ENCODE assay signal across 10 cellular contexts in genomic region chr10:89653410-89653828, GRCh38. TPM values are rescaled to one million over a fixed set of nuclear protein-coding genes. Genes with fewer than 3 reads are reported as not detected.
A peak's percentile ranks its signal among the peaks of the same experiment; 100 is the strongest.
DNase-seq lines count a peak whose midpoint lies in the region; ATAC-seq and TF ChIP-seq lines count a peak whose summit lies in the region.
"Had no signal": no experiment of that assay in that cellular context is flagged by ENCODE, and none has a peak within 500 bp of the region (broad histone marks: within the 10 kb centered on the region; RNA-seq: fewer than 3 reads in every experiment).

No MANE protein-coding gene starts in this region.

- H4K20me1 ChIP-seq in SU-DHL-6 (ENCODE audit: low read depth, low read length), result no peaks in the 10 kb centered on the region

- H3K36me3 ChIP-seq in SU-DHL-6 (ENCODE audit: low read length), result no peaks in the 10 kb centered on the region
- no peaks in the 10 kb centered on the region for H3K36me3 ChIP-seq in body of pancreas (replicated peaks in 1 of 2; ENCODE audit: insufficient read depth in 1 of 2, low read depth in 2 of 2)

- BruUV-seq in Calu3 (replicated peaks; lab: Mats Ljungman, UMichigan), result no TSS peak

- DNase-seq in Calu3, result peak; percentile 62
- DNase-seq in medulla oblongata (ENCODE audit: extremely low spot score), result no peak
- no peak for DNase-seq in body of pancreas
- no peak for DNase-seq in cerebellar cortex (ENCODE audit: low spot score)
- DNase-seq in cardiac septum (ENCODE audit: low spot score), result no peak
- DNase-seq: H7 had no signal

- peak overlapping the region; percentile 52 for H3K4me3 Mint-ChIP-seq in Calu3 (ENCODE audit: low read depth, unreplicated experiment)

- no peak for TF ChIP-seq POLR2A in body of pancreas (IDR thresholded peaks at IDR 0.05)

- H3K27me3 ChIP-seq in SU-DHL-6 (ENCODE audit: low read length) (no peaks in the 10 kb centered on the region), body of pancreas (no peaks in the 10 kb centered on the region)

- H3K27ac Mint-ChIP-seq in Calu3 (ENCODE audit: unreplicated experiment), result peak overlapping the region; percentile 48

- no peaks in the 10 kb centered on the region for H3K79me2 ChIP-seq in SU-DHL-6 (ENCODE audit: insufficient read depth, low read length)

- peak overlapping the region; percentile 42 for H3K4me2 ChIP-seq in SU-DHL-6 (ENCODE audit: low read depth, low read length, poor library complexity, severe bottlenecking)

- intact Hi-C loops in Calu3 (cut with micrococcal nuclease; ENCODE audit: unreplicated experiment) (loop anchor here (2.0 kb wide), 1 partner anchor 47 kb away; the partner anchor contains the start of gene KIF20B), body of pancreas (cut with DNase I) (no loop called here), cardiac septum (cut with DNase I) (no loop called here)

- no peaks in the 10 kb centered on the region for H3K4me1 ChIP-seq in body of pancreas

- CTCF ChIA-PET in Calu3 (lab: Charles Lee), result no interaction called here

- H2AFZ ChIP-seq in SU-DHL-6 (ENCODE audit: low read depth, low read length, severe bottlenecking), result no peak overlapping the region

- H3K27ac ChIP-seq in SU-DHL-6 (ENCODE audit: low read depth, low read length) (peak overlapping the region; percentile 53), body of pancreas (no peak overlapping the region)

- peak overlapping the region; percentile 4; the same call in 1 of the 2 replicates for H3K9ac ChIP-seq in SU-DHL-6 (ENCODE audit: low read length)

- peak; percentile 51 for ATAC-seq in GM19372 (IDR thresholded peaks at IDR 0.05; ENCODE audit: low read depth, unreplicated experiment)
- ATAC-seq in HG03060 (IDR thresholded peaks at IDR 0.05; ENCODE audit: low read depth, unreplicated experiment), result peak; percentile 81
- ATAC-seq in body of pancreas, result no peak
- ATAC-seq: activated CD4-positive, CD25-positive, alpha-beta regulatory T cell treated with anti-CD3 and anti-CD28 coated beads, Interleukin-2, amount 50 U/mL, for 24 hours had no signal

- H3K9me3 Mint-ChIP-seq in Calu3 (ENCODE audit: low read depth, unreplicated experiment), result peaks cover 7% of the 10 kb centered on the region

- TF ChIP-seq CTCF in Calu3 (IDR thresholded peaks at IDR 0.05; ENCODE audit: unreplicated experiment) (no peak), SU-DHL-6 (IDR thresholded peaks at IDR 0.05; ENCODE audit: insufficient read depth, low read length, poor library complexity, severe bottlenecking) (no peak), body of pancreas (IDR thresholded peaks at IDR 0.05) (no peak)

- no peaks in the 10 kb centered on the region for H3K27me3 Mint-ChIP-seq in Calu3 (ENCODE audit: unreplicated experiment)

- 71 to 74% methylated on average over 6 of the region's 6 CpGs for WGBS in body of pancreas, 2 donors

- H3K9me2 ChIP-seq in SU-DHL-6 (replicated peaks; ENCODE audit: insufficient read depth, low read length), result no peaks in the 10 kb centered on the region

- H3K9me3 ChIP-seq in SU-DHL-6 (ENCODE audit: insufficient read depth, low read length) (peaks cover 7% of the 10 kb centered on the region; the same call in 1 of the 2 replicates), body of pancreas (no peaks in the 10 kb centered on the region)

- peaks cover 16% of the 10 kb centered on the region for H3K4me1 Mint-ChIP-seq in Calu3 (ENCODE audit: low read depth, unreplicated experiment)

- H3K36me3 Mint-ChIP-seq in Calu3 (ENCODE audit: insufficient read depth, unreplicated experiment), result no peaks in the 10 kb centered on the region

- peak overlapping the region; percentile 11 for H3K4me3 ChIP-seq in SU-DHL-6 (ENCODE audit: insufficient read depth, low read length, poor library complexity, severe bottlenecking)
- no peak overlapping the region for H3K4me3 ChIP-seq in body of pancreas

- H3F3A ChIP-seq in SU-DHL-6 (ENCODE audit: insufficient read depth), result peaks cover 3% of the 10 kb centered on the region; the same call in 1 of the 2 replicates

RNA-seq across cellular contexts. Expression of gene PANK1, which starts 8.4 kb away (rescaled TPM):
- total RNA-seq in Calu3 (2022) (5.8 and 8.6 TPM in 2 replicates), body of pancreas (1 to 10 TPM; 2.6 to 3.0 TPM), cardiac septum (8.8 TPM)

RNA-seq across cellular contexts. Expression of gene KIF20B, which starts 48.0 kb away (rescaled TPM):
- 38.4 and 39.9 TPM in 2 replicates for total RNA-seq in Calu3 (2022)
- total RNA-seq in body of pancreas, result 1 to 10 TPM in 1 of 2 donors, under 1 TPM in 1; 0.99 to 2.1 TPM
- 1.9 TPM for total RNA-seq in cardiac septum

Comparison
In these comparisons a context has a peak if more than half of its experiments do, and no peak if none do; other contexts are left out.
1. RNA of gene KIF20B, which starts 48.0 kb away (total RNA-seq): 38.4 to 39.9 TPM in Calu3; 0.99 to 2.1 TPM in body of pancreas and 1.9 TPM in cardiac septum (single experiment); every median in the first group is over 10 times any median in the second.